In genomic region chr15:88223099-88223498, GRCh38 we compare ENCODE assay signal across 24 cellular contexts. TPM values are rescaled to one million over a fixed set of nuclear protein-coding genes. Genes with fewer than 3 reads are reported as not detected.
"Had no signal": no experiment of that assay in that cellular context is flagged by ENCODE, and none has a peak within 500 bp of the region (broad histone marks: within the 10 kb centered on the region; RNA-seq: fewer than 3 reads in every experiment).

No MANE protein-coding gene starts in this region.

- H3K27me3 ChIP-seq: pancreas, right atrium auricular region, right lobe of liver, tibial nerve, vagina had no signal

- H3K27ac Mint-ChIP-seq: immature natural killer cell; mesothelial cell of epicardium; naive B cell; natural killer cell; stimulated activated effector memory CD8-positive, alpha-beta T cell treated with anti-CD3 and anti-CD28 coated beads, Interleukin-12 subunit alpha, Interleukin-12 subunit beta, amount 100 ng/mL, for 72 hours; stimulated activated naive CD8-positive, alpha-beta T cell treated with anti-CD3 and anti-CD28 coated beads, Interleukin-15, amount 100 ng/mL, for 72 hours; type B pancreatic cell had no signal

- H3K4me3 Mint-ChIP-seq: immature natural killer cell; mesothelial cell of epicardium; naive B cell; natural killer cell; stimulated activated effector memory CD8-positive, alpha-beta T cell treated with anti-CD3 and anti-CD28 coated beads, Interleukin-12 subunit alpha, Interleukin-12 subunit beta, amount 100 ng/mL, for 72 hours; stimulated activated naive CD8-positive, alpha-beta T cell treated with anti-CD3 and anti-CD28 coated beads, Interleukin-15, amount 100 ng/mL, for 72 hours; type B pancreatic cell had no signal

- H3K4me1 ChIP-seq: left ventricle myocardium inferior, pancreas, prostate gland, right atrium auricular region, right lobe of liver, spleen, vagina had no signal

- H3K27ac ChIP-seq: heart left ventricle, left ventricle myocardium inferior, pancreas, prostate gland, right atrium auricular region, right lobe of liver, spleen, tibial nerve, vagina had no signal

- H3K36me3 Mint-ChIP-seq: immature natural killer cell; mesothelial cell of epicardium; naive B cell; natural killer cell; stimulated activated effector memory CD8-positive, alpha-beta T cell treated with anti-CD3 and anti-CD28 coated beads, Interleukin-12 subunit alpha, Interleukin-12 subunit beta, amount 100 ng/mL, for 72 hours; type B pancreatic cell had no signal

- ATAC-seq: heart left ventricle; left colon; natural killer cell; pancreas; stimulated activated effector memory CD8-positive, alpha-beta T cell treated with anti-CD3 and anti-CD28 coated beads, Interleukin-12 subunit alpha, Interleukin-12 subunit beta, amount 100 ng/mL, for 72 hours; stimulated activated naive CD8-positive, alpha-beta T cell treated with anti-CD3 and anti-CD28 coated beads, Interleukin-15, amount 100 ng/mL, for 72 hours had no signal

- H3K36me3 ChIP-seq: heart left ventricle, left ventricle myocardium inferior, pancreas, prostate gland, right atrium auricular region, right lobe of liver, spleen, tibial nerve, vagina had no signal

- H3K4me3 ChIP-seq: heart left ventricle, left ventricle myocardium inferior, lung, pancreas, prostate gland, right atrium auricular region, right lobe of liver, spleen, tibial nerve, vagina had no signal

- H3K9me3 Mint-ChIP-seq: immature natural killer cell; mesothelial cell of epicardium; natural killer cell; stimulated activated effector memory CD8-positive, alpha-beta T cell treated with anti-CD3 and anti-CD28 coated beads, Interleukin-12 subunit alpha, Interleukin-12 subunit beta, amount 100 ng/mL, for 72 hours; stimulated activated naive CD8-positive, alpha-beta T cell treated with anti-CD3 and anti-CD28 coated beads, Interleukin-15, amount 100 ng/mL, for 72 hours; type B pancreatic cell had no signal

- H3K4me1 Mint-ChIP-seq: immature natural killer cell; mesothelial cell of epicardium; naive B cell; natural killer cell; stimulated activated effector memory CD8-positive, alpha-beta T cell treated with anti-CD3 and anti-CD28 coated beads, Interleukin-12 subunit alpha, Interleukin-12 subunit beta, amount 100 ng/mL, for 72 hours; stimulated activated naive CD8-positive, alpha-beta T cell treated with anti-CD3 and anti-CD28 coated beads, Interleukin-15, amount 100 ng/mL, for 72 hours had no signal

- H3K9me3 ChIP-seq: heart left ventricle, left ventricle myocardium inferior, pancreas, prostate gland, right atrium auricular region, right lobe of liver, spleen, tibial nerve, vagina had no signal

- DNase-seq: heart left ventricle; immature natural killer cell; kidney; left colon; left ventricle myocardium inferior; mesendoderm; naive B cell; natural killer cell; pancreas; posterior cingulate gyrus; right lobe of liver; small intestine; spleen; stimulated activated CD4-positive, alpha-beta T cell treated with anti-CD3 and anti-CD28 coated beads, Interleukin-4, amount 100 ng/mL, for 24 hours; stimulated activated naive CD4-positive, alpha-beta T cell treated with Interleukin-2 at 50 U/mL for 16 hours; stimulated activated naive CD8-positive, alpha-beta T cell treated with anti-CD3 and anti-CD28 coated beads, Interleukin-15, amount 100 ng/mL, for 72 hours had no signal

RNA-seq across cellular contexts. Expression of gene NTRK3, which starts 33.4 kb away (rescaled TPM):
- total RNA-seq: natural killer cell had no signal
- polyA plus RNA-seq: immature natural killer cell had no signal
